Comparison of ENCODE assay signal across 30 cellular contexts in the genomic region with DNA sequence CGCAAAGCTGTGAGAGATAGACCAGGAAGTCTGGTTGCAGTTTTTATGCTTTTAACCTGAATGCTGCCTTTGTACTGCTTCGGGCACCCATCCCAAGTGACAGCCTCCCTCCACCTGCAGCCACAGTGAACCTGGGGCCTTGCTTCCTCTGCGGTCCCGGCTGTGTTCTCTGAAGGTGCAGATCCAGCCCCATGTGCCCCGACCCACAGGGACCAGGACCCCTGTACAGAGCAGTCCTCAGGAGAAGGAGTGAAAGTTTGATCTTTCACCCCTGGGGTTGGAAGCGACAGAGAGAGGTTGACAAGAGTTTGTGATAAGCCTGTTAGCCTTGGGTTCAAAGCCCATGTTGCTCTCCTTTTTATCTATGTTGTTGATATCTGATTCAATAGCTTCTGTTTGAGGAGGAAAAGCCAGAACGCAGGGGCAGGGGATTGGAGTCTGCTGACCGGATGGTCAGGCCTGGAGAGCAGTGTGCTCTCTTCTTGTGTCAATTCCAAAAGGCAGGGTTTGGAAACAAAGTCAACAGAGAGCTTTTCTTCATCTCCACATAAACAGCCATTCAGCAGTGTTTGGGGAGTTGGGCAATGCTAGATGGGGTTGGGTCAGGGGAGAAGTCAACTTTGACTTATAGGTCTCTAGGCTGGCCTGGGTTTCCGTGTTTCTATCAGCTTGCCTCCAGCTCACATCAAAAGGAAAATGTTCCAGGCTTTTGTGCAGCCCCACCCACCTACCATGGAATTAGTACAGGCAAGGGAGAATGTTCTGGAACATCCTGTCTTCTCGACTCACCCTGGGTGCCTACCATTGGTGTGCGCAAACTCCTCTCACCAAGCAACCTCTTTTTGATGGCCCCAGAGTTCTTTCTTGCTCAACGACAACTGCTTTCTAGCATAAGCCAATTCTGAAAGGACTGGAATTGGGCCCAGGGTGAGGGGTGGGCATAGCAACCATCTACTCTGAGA.
"Had no signal": no experiment of that assay in that cellular context is flagged by ENCODE, and none has a peak within 500 bp of the region (broad histone marks: within the 10 kb centered on the region; RNA-seq: fewer than 3 reads in every experiment).

No MANE protein-coding gene starts in this region.

- H3K36me3 ChIP-seq: adrenal gland, ascending aorta, heart right ventricle, left lung, ovary, right atrium auricular region, stomach, suprapubic skin, transverse colon, uterus, WERI-Rb-1 had no signal

- H3K27me3 Mint-ChIP-seq: activated T-cell treated with anti-CD3 and anti-CD28 coated beads, Interleukin-2, amount 50 U/mL, for 24 hours; activated T-helper 17 cell treated with anti-CD3 and anti-CD28 coated beads, Interleukin-2, amount 50 U/mL, for 72 hours had no signal

- H3K9me3 Mint-ChIP-seq: activated naive CD4-positive, alpha-beta T cell treated with anti-CD3 and anti-CD28 coated beads, Interleukin-2, amount 50 U/mL, for 72 hours; activated T-cell treated with anti-CD3 and anti-CD28 coated beads, Interleukin-2, amount 50 U/mL, for 24 hours; activated T-helper 17 cell treated with anti-CD3 and anti-CD28 coated beads, Interleukin-2, amount 50 U/mL, for 72 hours; mesothelial cell of epicardium; natural killer cell; stimulated activated memory B cell treated with anti-CD40 and anti-IgM and Interleukin-4, amounts not matched to agents 10 μg/mL and 1 μg/mL and 100 μg/mL, for 72 hours; T-cell; T-helper 2 cell treated with Interferon-gamma antibody and Interleukin-4, amounts not matched to agents 5 μg/mL and 100 μg/mL, for 36 hours had no signal

- H3K36me3 Mint-ChIP-seq: activated naive CD4-positive, alpha-beta T cell treated with anti-CD3 and anti-CD28 coated beads, Interleukin-2, amount 50 U/mL, for 72 hours; mesothelial cell of epicardium; natural killer cell; stimulated activated memory B cell treated with anti-CD40 and anti-IgM and Interleukin-4, amounts not matched to agents 10 μg/mL and 1 μg/mL and 100 μg/mL, for 72 hours; T-cell had no signal

- H3K27me3 ChIP-seq: adrenal gland, ascending aorta, left lung, ovary, right atrium auricular region, stomach, suprapubic skin, transverse colon, uterus had no signal

- FAIRE-seq: endometrium, kidney, TTC549 had no signal

- H3K4me1 ChIP-seq: adrenal gland, ascending aorta, left lung, psoas muscle, suprapubic skin, uterus had no signal

- H3K9me3 ChIP-seq: adrenal gland, ascending aorta, heart right ventricle, left lung, ovary, psoas muscle, right atrium auricular region, stomach, suprapubic skin, transverse colon, uterus had no signal

- H3K27ac ChIP-seq: adrenal gland, ascending aorta, heart right ventricle, left lung, ovary, psoas muscle, right atrium auricular region, skin epidermis, stomach, suprapubic skin, transverse colon, uterus, WERI-Rb-1 had no signal

- H3K4me3 ChIP-seq: adrenal gland, ascending aorta, heart right ventricle, left lung, ovary, psoas muscle, right atrium auricular region, skin epidermis, stomach, suprapubic skin, transverse colon, uterus had no signal

- H3K27ac Mint-ChIP-seq: activated naive CD4-positive, alpha-beta T cell treated with anti-CD3 and anti-CD28 coated beads, Interleukin-2, amount 50 U/mL, for 72 hours; activated T-cell treated with anti-CD3 and anti-CD28 coated beads, Interleukin-2, amount 50 U/mL, for 24 hours; activated T-helper 17 cell treated with anti-CD3 and anti-CD28 coated beads, Interleukin-2, amount 50 U/mL, for 72 hours; mesothelial cell of epicardium; natural killer cell; stimulated activated memory B cell treated with anti-CD40 and anti-IgM and Interleukin-4, amounts not matched to agents 10 μg/mL and 1 μg/mL and 100 μg/mL, for 72 hours; T-cell; T-helper 2 cell treated with Interferon-gamma antibody and Interleukin-4, amounts not matched to agents 5 μg/mL and 100 μg/mL, for 36 hours had no signal

- DNase-seq: activated CD4-positive, alpha-beta T cell treated with anti-CD3 and anti-CD28 coated beads for 1 hour; activated CD4-positive, alpha-beta T cell treated with anti-CD3 and anti-CD28 coated beads, Interleukin-2, amount 50 U/mL, for 4 hours; activated CD8-positive, alpha-beta memory T cell treated with anti-CD3 and anti-CD28 coated beads for 24 hours; activated CD8-positive, alpha-beta memory T cell treated with anti-CD3 and anti-CD28 coated beads, Interleukin-2, amount 50 U/mL, for 4 hours; activated T-cell treated with anti-CD3 and anti-CD28 coated beads, Interleukin-2, amount 50 U/mL, for 24 hours; adrenal gland; cortex of kidney; heart right ventricle; kidney; left lung; natural killer cell; ovary; psoas muscle; stimulated activated CD4-positive, alpha-beta T cell treated with anti-CD3 and anti-CD28 coated beads, Interleukin-15, amount 100 ng/mL, for 24 hours; stomach; T-cell; transverse colon; uterus; WERI-Rb-1 had no signal

- H3K4me3 Mint-ChIP-seq: activated T-cell treated with anti-CD3 and anti-CD28 coated beads, Interleukin-2, amount 50 U/mL, for 24 hours; activated T-helper 17 cell treated with anti-CD3 and anti-CD28 coated beads, Interleukin-2, amount 50 U/mL, for 72 hours; mesothelial cell of epicardium; natural killer cell; stimulated activated memory B cell treated with anti-CD40 and anti-IgM and Interleukin-4, amounts not matched to agents 10 μg/mL and 1 μg/mL and 100 μg/mL, for 72 hours; T-cell; T-helper 2 cell treated with Interferon-gamma antibody and Interleukin-4, amounts not matched to agents 5 μg/mL and 100 μg/mL, for 36 hours had no signal

- H3K4me1 Mint-ChIP-seq: activated T-helper 17 cell treated with anti-CD3 and anti-CD28 coated beads, Interleukin-2, amount 50 U/mL, for 72 hours; natural killer cell; stimulated activated memory B cell treated with anti-CD40 and anti-IgM and Interleukin-4, amounts not matched to agents 10 μg/mL and 1 μg/mL and 100 μg/mL, for 72 hours; T-cell had no signal
